11 cellular contexts compared by ENCODE assay signal in genomic region chr2:44771510-44771909, GRCh38.
DNase-seq lines count a peak whose midpoint lies in the region; ATAC-seq lines count a peak whose summit lies in the region.
"Had no signal": no experiment of that assay in that cellular context is flagged by ENCODE, and none has a peak within 500 bp of the region (broad histone marks: within the 10 kb centered on the region; RNA-seq: fewer than 3 reads in every experiment).

No MANE protein-coding gene starts in this region.

- ATAC-seq in naive thymus-derived CD8-positive, alpha-beta T cell: no peak
- ATAC-seq: HCT116 had no signal

- H3K36me3 Mint-ChIP-seq in naive thymus-derived CD8-positive, alpha-beta T cell: peaks cover 4 to 37% (median 35%) of the 10 kb centered on the region in 3 donors

- DNase-seq in NCI-H82 (lab: John Stamatoyannopoulos, UW) (peak; percentile 40), NCI-H82 treated with DMSO at 0.1 percent for 48 hours (lab: John Stamatoyannopoulos, UW; ENCODE audit: unreplicated experiment) (no peak), HuH-7.5 (ENCODE audit: low spot score) (peak; percentile 35), NCI-H748 treated with DMSO at 0.1 percent for 48 hours (lab: John Stamatoyannopoulos, UW) (peak; percentile 4)
- DNase-seq in naive thymus-derived CD8-positive, alpha-beta T cell: no peak
- no peak for DNase-seq in activated naive CD4-positive, alpha-beta T cell (lab: John Stamatoyannopoulos, UW)
- DNase-seq: Caco-2; CD8-positive, alpha-beta memory T cell; GM23248 had no signal

- H3K4me3 Mint-ChIP-seq in naive thymus-derived CD8-positive, alpha-beta T cell: no peak overlapping the region
- H3K4me3 Mint-ChIP-seq: CD8-positive, alpha-beta memory T cell; IgD-negative memory B cell had no signal

- POLR2A ChIA-PET in naive thymus-derived CD8-positive, alpha-beta T cell (lab: Charles Lee): no interaction called here

- no peaks in the 10 kb centered on the region for H3K9me3 Mint-ChIP-seq in naive thymus-derived CD8-positive, alpha-beta T cell
- H3K9me3 Mint-ChIP-seq: CD8-positive, alpha-beta memory T cell; IgD-negative memory B cell had no signal

- H3K4me1 Mint-ChIP-seq in naive thymus-derived CD8-positive, alpha-beta T cell: peaks cover 0 to 3% (median 0%) of the 10 kb centered on the region in 4 donors
- H3K4me1 Mint-ChIP-seq: CD8-positive, alpha-beta memory T cell had no signal

- peaks cover 0 to 8% (median 0%) of the 10 kb centered on the region in 5 donors for H3K27me3 Mint-ChIP-seq in naive thymus-derived CD8-positive, alpha-beta T cell

- no peak overlapping the region for H3K27ac Mint-ChIP-seq in naive thymus-derived CD8-positive, alpha-beta T cell
- H3K27ac Mint-ChIP-seq: IgD-negative memory B cell had no signal

Comparison
In these comparisons a context has a peak if more than half of its experiments do, and no peak if none do; other contexts are left out.
1. DNase-seq: peak in NCI-H82 (single experiment), HuH-7.5 (single experiment) and NCI-H748 treated with DMSO at 0.1 percent for 48 hours (single experiment); none in NCI-H82 treated with DMSO at 0.1 percent for 48 hours (single experiment), naive thymus-derived CD8-positive, alpha-beta T cell (0 of 10) and activated naive CD4-positive, alpha-beta T cell (0 of 4).